Comparison of ENCODE assay signal across 11 cellular contexts in genomic region chr13:20188649-20189553, GRCh38. TPM values are rescaled to one million over a fixed set of nuclear protein-coding genes. Genes with fewer than 3 reads are reported as not detected.
DNase-seq lines count a peak whose midpoint lies in the region; ATAC-seq, FAIRE-seq and TF ChIP-seq lines count a peak whose summit lies in the region.
"Had no signal": no experiment of that assay in that cellular context is flagged by ENCODE, and none has a peak within 500 bp of the region (broad histone marks: within the 10 kb centered on the region; RNA-seq: fewer than 3 reads in every experiment).

No MANE protein-coding gene starts in this region.

- H3K4me1 ChIP-seq in astrocyte (ENCODE audit: insufficient read depth, low read length) (peaks cover 19% of the 10 kb centered on the region), mucosa of descending colon (ENCODE audit: low read depth) (peaks cover 18% of the 10 kb centered on the region)

- no peak overlapping the region for H3K27ac ChIP-seq in astrocyte (ENCODE audit: low read depth, low read length)

- no peak overlapping the region for H3K4me3 ChIP-seq in astrocyte (ENCODE audit: insufficient read depth, low read depth, low read length)
- no peak overlapping the region for H3K4me3 ChIP-seq in mucosa of descending colon

- H3K79me2 ChIP-seq in astrocyte (ENCODE audit: insufficient read depth, low read length) = no peaks in the 10 kb centered on the region

- no peak overlapping the region for H2AFZ ChIP-seq in astrocyte (ENCODE audit: low read depth, low read length)

- H3K36me3 ChIP-seq in astrocyte (ENCODE audit: insufficient read depth, low read length) = no peaks in the 10 kb centered on the region
- no peaks in the 10 kb centered on the region for H3K36me3 ChIP-seq in mucosa of descending colon (ENCODE audit: low read depth)

- H4K20me1 ChIP-seq in astrocyte (ENCODE audit: insufficient read depth, low read length) = no peaks in the 10 kb centered on the region

- TF ChIP-seq CTCF in GM12872 (IDR thresholded peaks at IDR 0.05; ENCODE audit: insufficient read depth, low read depth, low read length) (peak; percentile 49), astrocyte (IDR thresholded peaks at IDR 0.05; ENCODE audit: insufficient read depth, low read depth, low read length) (no peak), mucosa of descending colon (IDR thresholded peaks at IDR 0.05) (no peak)

- peaks cover 4% of the 10 kb centered on the region for H3K36me3 Mint-ChIP-seq in astrocyte (ENCODE audit: low read depth, unreplicated experiment)

- no peaks in the 10 kb centered on the region for H3K9me3 Mint-ChIP-seq in astrocyte (ENCODE audit: unreplicated experiment)

- no peak overlapping the region for H3K9ac ChIP-seq in astrocyte (ENCODE audit: low read length)

- H3K27me3 ChIP-seq in astrocyte (ENCODE audit: insufficient read depth, low read length) = peaks cover 21% of the 10 kb centered on the region

- peak overlapping the region; percentile 11 for H3K4me3 Mint-ChIP-seq in astrocyte (ENCODE audit: unreplicated experiment)

- H3K4me2 ChIP-seq in astrocyte (ENCODE audit: low read length) = no peak overlapping the region

- peaks cover 52% of the 10 kb centered on the region for H3K27me3 Mint-ChIP-seq in astrocyte (ENCODE audit: low read depth, unreplicated experiment)

- no peak for FAIRE-seq in astrocyte (lab: Jason Lieb, UNC)

- H3K4me1 Mint-ChIP-seq in astrocyte (ENCODE audit: low read depth, unreplicated experiment) = peaks cover 10% of the 10 kb centered on the region

- H3K27ac Mint-ChIP-seq in astrocyte (ENCODE audit: unreplicated experiment) = no peak overlapping the region

- DNase-seq in MV-4-11 (lab: John Stamatoyannopoulos, UW) (peak; percentile 87), astrocyte (ENCODE audit: low read depth) (no peak), mucosa of descending colon (peak; percentile 50 to 64 (median 54)), NCI-H1694 treated with DMSO at 0.1 percent for 48 hours (lab: John Stamatoyannopoulos, UW) (no peak), SW 1271 (lab: John Stamatoyannopoulos, UW) (no peak), NCI-H1048 (lab: John Stamatoyannopoulos, UW) (no peak), SHP77 treated with DMSO at 0.1 percent for 48 hours (lab: John Stamatoyannopoulos, UW) (no peak)
- DNase-seq: DMS79, NCI-H2029 had no signal

- H3K9me3 ChIP-seq in astrocyte (ENCODE audit: insufficient read depth, low read depth, low read length) (no peaks in the 10 kb centered on the region), mucosa of descending colon (no peaks in the 10 kb centered on the region)

- ATAC-seq in mucosa of descending colon = peak; percentile 18

- intact Hi-C loops in mucosa of descending colon (cut with DNase I, micrococcal nuclease) = no loop called here

RNA-seq across cellular contexts. Expression of gene GJB2, which starts 3.8 kb away (rescaled TPM):
- total RNA-seq in astrocyte (4.6 and 23.2 TPM in 2 replicates), mucosa of descending colon (10 to 100 TPM; 18.1 to 45.4 (median 42.9) TPM)
- total RNA-seq: pulmonary artery endothelial cell had no signal

RNA-seq across cellular contexts. Expression of gene GJA3, which starts 28.0 kb away (rescaled TPM):
- total RNA-seq in astrocyte (0.59 and 0.72 TPM in 2 replicates), mucosa of descending colon (not detected)

RNA-seq across cellular contexts. Expression of gene GJB6, which starts 43.2 kb away (rescaled TPM):
- not detected in 2 replicates for total RNA-seq in astrocyte
- not detected for total RNA-seq in mucosa of descending colon
- total RNA-seq: pulmonary artery endothelial cell had no signal

Comparison
In these comparisons a context has a peak if more than half of its experiments do, and no peak if none do; other contexts are left out.
1. DNase-seq: peak in MV-4-11 (single experiment) and mucosa of descending colon (3 of 3); none in astrocyte (single experiment), NCI-H1694 treated with DMSO at 0.1 percent for 48 hours (single experiment), SW 1271 (0 of 2), NCI-H1048 (single experiment) and SHP77 treated with DMSO at 0.1 percent for 48 hours (single experiment).